In the genomic region with DNA sequence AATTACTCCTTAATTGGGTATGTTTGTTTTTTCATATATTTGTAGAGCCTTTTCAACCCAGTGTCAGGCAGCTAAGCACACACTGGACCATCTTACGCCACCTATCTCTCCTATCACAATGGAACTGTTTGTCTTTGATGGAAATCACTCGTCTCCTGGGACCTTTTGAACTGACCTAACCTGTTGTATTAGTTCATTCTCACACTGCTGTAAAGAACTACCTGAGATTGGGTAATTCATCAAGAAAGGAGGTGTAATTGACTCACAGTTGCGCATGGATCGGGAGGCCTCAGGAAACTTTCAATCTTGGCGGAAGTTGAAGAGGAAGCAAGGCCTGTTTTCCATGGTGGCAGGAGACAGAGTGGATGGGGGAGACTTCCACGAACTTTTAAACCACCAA, we compare ENCODE assay signal across 20 cellular contexts.
"Had no signal": no experiment of that assay in that cellular context is flagged by ENCODE, and none has a peak within 500 bp of the region (broad histone marks: within the 10 kb centered on the region; RNA-seq: fewer than 3 reads in every experiment).

No MANE protein-coding gene starts in this region.

- H3K27me3 ChIP-seq: adrenal gland, right atrium auricular region, uterus had no signal

- ATAC-seq: activated naive CD4-positive, alpha-beta T cell treated with anti-CD3 and anti-CD28 coated beads, Interleukin-2, amount 50 U/mL, for 72 hours; activated T-cell treated with anti-CD3 and anti-CD28 coated beads, Interleukin-2, amount 50 U/mL, for 72 hours; gastroesophageal sphincter had no signal

- DNase-seq: activated CD4-positive, alpha-beta T cell treated with anti-CD3 and anti-CD28 coated beads for 1 hour; activated gamma-delta T cell; activated T-cell treated with anti-CD3 and anti-CD28 coated beads, Interleukin-2, amount 50 U/mL, for 72 hours; adrenal gland; effector CD4-positive, alpha-beta T cell; heart left ventricle; immature natural killer cell; kidney glomerular epithelial cell; left ventricle myocardium inferior; mammary epithelial cell; nephron progenitor cell; occipital lobe; stimulated activated CD4-positive, alpha-beta T cell treated with anti-CD3 and anti-CD28 coated beads, Interleukin-2, amount 100 ng/mL, for 24 hours; stimulated activated naive CD4-positive, alpha-beta T cell treated with Interleukin-2 at 50 U/mL for 16 hours; tibial artery; uterus had no signal

- H3K36me3 ChIP-seq: adrenal gland, gastroesophageal sphincter, heart left ventricle, left ventricle myocardium inferior, prostate gland, right atrium auricular region, tibial artery, uterus had no signal

- H3K4me3 Mint-ChIP-seq: activated T-cell treated with anti-CD3 and anti-CD28 coated beads, Interleukin-2, amount 50 U/mL, for 72 hours; immature natural killer cell; nephron progenitor cell had no signal

- H3K36me3 Mint-ChIP-seq: activated naive CD4-positive, alpha-beta T cell treated with anti-CD3 and anti-CD28 coated beads, Interleukin-2, amount 50 U/mL, for 72 hours; immature natural killer cell had no signal

- H3K4me3 ChIP-seq: adrenal gland, gastroesophageal sphincter, heart left ventricle, left ventricle myocardium inferior, prostate gland, right atrium auricular region, tibial artery, uterus had no signal

- H3K27ac ChIP-seq: adrenal gland, gastroesophageal sphincter, heart left ventricle, left ventricle myocardium inferior, prostate gland, right atrium auricular region, tibial artery, uterus had no signal

- H3K4me1 ChIP-seq: adrenal gland, prostate gland, tibial artery, uterus had no signal

- H3K27ac Mint-ChIP-seq: activated naive CD4-positive, alpha-beta T cell treated with anti-CD3 and anti-CD28 coated beads, Interleukin-2, amount 50 U/mL, for 72 hours; activated T-cell treated with anti-CD3 and anti-CD28 coated beads, Interleukin-2, amount 50 U/mL, for 72 hours; immature natural killer cell; nephron progenitor cell had no signal

- H3K9me3 Mint-ChIP-seq: activated naive CD4-positive, alpha-beta T cell treated with anti-CD3 and anti-CD28 coated beads, Interleukin-2, amount 50 U/mL, for 72 hours; activated T-cell treated with anti-CD3 and anti-CD28 coated beads, Interleukin-2, amount 50 U/mL, for 72 hours; immature natural killer cell had no signal

- H3K9me3 ChIP-seq: adrenal gland, gastroesophageal sphincter, heart left ventricle, left ventricle myocardium inferior, prostate gland, right atrium auricular region, tibial artery, uterus had no signal

- H3K4me1 Mint-ChIP-seq: immature natural killer cell had no signal
